In genomic region chr22:35398574-35398973, GRCh38 we compare ENCODE assay signal across 15 cellular contexts. TPM values are rescaled to one million over a fixed set of nuclear protein-coding genes. Genes with fewer than 3 reads are reported as not detected.
DNase-seq lines count a peak whose midpoint lies in the region; ATAC-seq and TF ChIP-seq lines count a peak whose summit lies in the region.
"Had no signal": no experiment of that assay in that cellular context is flagged by ENCODE, and none has a peak within 500 bp of the region (broad histone marks: within the 10 kb centered on the region; RNA-seq: fewer than 3 reads in every experiment).

No MANE protein-coding gene starts in this region.

- H3K27me3 ChIP-seq in breast epithelium (no peaks in the 10 kb centered on the region), iPS-20b (ENCODE audit: insufficient read depth, low read length) (no peaks in the 10 kb centered on the region)
- H3K27me3 ChIP-seq: foreskin keratinocyte had no signal

- no peak for ATAC-seq in GM21360 (IDR thresholded peaks at IDR 0.05; ENCODE audit: unreplicated experiment)
- ATAC-seq in HG03280 (IDR thresholded peaks at IDR 0.05; ENCODE audit: unreplicated experiment): no peak
- ATAC-seq: foreskin keratinocyte had no signal

- H3K36me3 ChIP-seq in breast epithelium (no peaks in the 10 kb centered on the region), iPS-20b (ENCODE audit: insufficient read depth, low read depth, low read length) (peaks cover 27% of the 10 kb centered on the region)

- H3K9me3 ChIP-seq in breast epithelium (no peaks in the 10 kb centered on the region), iPS-20b (ENCODE audit: insufficient read depth, low read depth, low read length) (no peaks in the 10 kb centered on the region)

- no peak for DNase-seq in MCF 10A (ENCODE audit: unreplicated experiment)
- no peak for DNase-seq in breast epithelium (ENCODE audit: low spot score in 2 of 2)
- DNase-seq in RWPE1 (ENCODE audit: low spot score): no peak
- DNase-seq in D341Med (ENCODE audit: low spot score): no peak
- no peak for DNase-seq in GM10248 (ENCODE audit: extremely low spot score)
- DNase-seq: activated CD4-positive, alpha-beta T cell treated with anti-CD3 and anti-CD28 coated beads for 1 hour; amniotic stem cell; foreskin keratinocyte; NCI-H1436; NCI-H524 treated with DMSO at 0.1 percent for 48 hours; SIG-M5; stimulated activated CD4-positive, alpha-beta T cell treated with anti-CD3 and anti-CD28 coated beads, Interleukin-12 subunit alpha, Interleukin-12 subunit beta, amount 100 ng/mL, for 4 hours had no signal

- CTCF ChIA-PET in MCF 10A (lab: Yijun Ruan, JAX) (interaction anchor here (0.7 to 1.1 kb wide), 4 partner anchors 27 to 278 kb away, joined by 3 to 4 read pairs (median 3); no protein-coding TSS in a partner anchor), RWPE1 (lab: Yijun Ruan, JAX) (no interaction called here), GM10248 (lab: Yijun Ruan, JAX) (interaction anchor here (0.8 to 2.1 kb wide), 3 partner anchors 12 to 47 kb away, joined by 3 to 9 read pairs (median 3); no protein-coding TSS in a partner anchor)

- H3K4me3 ChIP-seq in breast epithelium (no peak overlapping the region), iPS-20b (ENCODE audit: low read length) (no peak overlapping the region)

- intact Hi-C loops in MCF 10A (cut with micrococcal nuclease) (loop anchor here (2.0 kb wide), 1 partner anchor 18 kb away; the partner anchor contains the start of gene HMOX1), breast epithelium (cut with DNase I; ENCODE audit: low total_unique reads) (no loop called here)

- no peaks in the 10 kb centered on the region for H3K9me3 Mint-ChIP-seq in MCF 10A (ENCODE audit: unreplicated experiment)

- H3K4me3 Mint-ChIP-seq in MCF 10A (ENCODE audit: unreplicated experiment): peak overlapping the region; percentile 99

- POLR2A ChIA-PET in MCF 10A (lab: Yijun Ruan, JAX): no interaction called here
- POLR2A ChIA-PET in RWPE1 (lab: Yijun Ruan, JAX; ENCODE audit: low non-redundant PET): no interaction called here
- POLR2A ChIA-PET in GM10248 (lab: Yijun Ruan, JAX): no interaction called here

- TF ChIP-seq CTCF in MCF 10A (IDR thresholded peaks at IDR 0.05; ENCODE audit: unreplicated experiment) (no peak), breast epithelium (IDR thresholded peaks at IDR 0.05) (no peak), RWPE1 (conservative IDR thresholded peaks at IDR 0.05; ENCODE audit: low read depth) (no peak), GM10248 (IDR thresholded peaks at IDR 0.05; ENCODE audit: control extremely low read depth, extremely low read depth, low read depth, missing control alignments) (no peak)

- H3K27ac ChIP-seq in breast epithelium: no peak overlapping the region
- peak overlapping the region; percentile 82 for H3K27ac ChIP-seq in RWPE1
- H3K27ac ChIP-seq in iPS-20b (ENCODE audit: low read length): peak overlapping the region; percentile 75

- H3K4me1 ChIP-seq in breast epithelium: no peaks in the 10 kb centered on the region
- H3K4me1 ChIP-seq in iPS-20b (ENCODE audit: insufficient read depth, low read length): peaks cover 18% of the 10 kb centered on the region

- no peak for TF ChIP-seq POLR2A in breast epithelium (IDR thresholded peaks at IDR 0.05)

- H3K27ac Mint-ChIP-seq in MCF 10A (ENCODE audit: low read depth, unreplicated experiment): peak overlapping the region; percentile 90

- H3K27me3 Mint-ChIP-seq in MCF 10A (ENCODE audit: insufficient read depth, unreplicated experiment): no peaks in the 10 kb centered on the region

- H3K36me3 Mint-ChIP-seq in MCF 10A (ENCODE audit: insufficient read depth, unreplicated experiment): peaks cover 17% of the 10 kb centered on the region

- peaks cover 13% of the 10 kb centered on the region for H3K4me1 Mint-ChIP-seq in MCF 10A (ENCODE audit: insufficient read depth, unreplicated experiment)

- H3K9ac ChIP-seq in iPS-20b (ENCODE audit: low read depth, low read length): no peak overlapping the region; the same call in 1 of the 2 replicates

- no TSS peak for BruUV-seq in MCF 10A (replicated peaks; lab: Mats Ljungman, UMichigan)

RNA-seq across cellular contexts. Expression of gene MCM5, which starts 1.4 kb away (rescaled TPM):
- total RNA-seq in MCF 10A (2022): 26.2 and 35.0 TPM in 2 replicates
- total RNA-seq in breast epithelium: 10 to 100 TPM; 16.4 to 23.3 (median 16.8) TPM

RNA-seq across cellular contexts. Expression of gene HMOX1, which starts 17.7 kb away (rescaled TPM):
- 1.9 and 2.5 TPM in 2 replicates for total RNA-seq in MCF 10A (2022)
- 10 to 100 TPM; 11.5 to 38.6 (median 21.3) TPM for total RNA-seq in breast epithelium

Comparison
In these comparisons a context has a peak if more than half of its experiments do, and no peak if none do; other contexts are left out.
1. H3K27ac ChIP-seq: peak in RWPE1 (single experiment) and iPS-20b (single experiment); none in breast epithelium (0 of 2).